Comparison of ENCODE assay signal across 13 cellular contexts in the genomic region with DNA sequence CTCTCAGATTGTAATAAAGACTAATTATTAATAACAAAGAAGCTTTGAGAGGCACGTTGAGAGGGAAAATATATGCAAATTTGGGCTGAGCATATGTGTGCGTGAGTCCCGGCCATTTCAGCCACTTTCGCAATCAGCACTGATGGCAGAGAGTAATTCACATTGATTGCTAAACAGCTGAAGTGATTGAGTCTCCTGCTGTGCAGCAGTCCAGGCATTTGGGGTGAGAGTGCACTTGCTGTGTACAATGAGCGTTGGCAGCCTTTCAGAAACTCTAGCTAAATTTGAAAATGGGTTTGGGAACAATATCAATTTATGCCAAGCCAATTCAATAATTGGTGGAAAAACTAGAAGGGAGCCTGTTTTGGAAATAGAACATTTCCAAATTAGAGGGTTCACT.
DNase-seq lines count a peak whose midpoint lies in the region; ATAC-seq and TF ChIP-seq lines count a peak whose summit lies in the region.
"Had no signal": no experiment of that assay in that cellular context is flagged by ENCODE, and none has a peak within 500 bp of the region (broad histone marks: within the 10 kb centered on the region; RNA-seq: fewer than 3 reads in every experiment).

No MANE protein-coding gene starts in this region.

- TF ChIP-seq CTCF in epithelial cell of esophagus (IDR thresholded peaks at IDR 0.05; ENCODE audit: insufficient read depth, low read depth, low read length, missing control alignments) (no peak), CD14-positive monocyte (IDR thresholded peaks at IDR 0.05) (no peak)

- H3K4me1 Mint-ChIP-seq in CD14-positive monocyte, result peaks cover 4% of the 10 kb centered on the region
- H3K4me1 Mint-ChIP-seq: activated B cell treated with CpG ODN at 0.5 μM for 24 hours had no signal

- peaks cover 0 to 2% (median 0%) of the 10 kb centered on the region in 3 donors for H3K27me3 Mint-ChIP-seq in CD14-positive monocyte (ENCODE audit: low read depth in 3 of 3)

- H3K9me3 Mint-ChIP-seq in CD14-positive monocyte, result no peaks in the 10 kb centered on the region
- H3K9me3 Mint-ChIP-seq: activated B cell treated with CpG ODN at 0.5 μM for 24 hours had no signal

- DNase-seq in NCI-H345 (lab: John Stamatoyannopoulos, UW) (peak; percentile 14), NCI-H345 treated with DMSO at 0.1 percent for 48 hours (lab: John Stamatoyannopoulos, UW; ENCODE audit: unreplicated experiment) (no peak), NCI-H2227 (lab: John Stamatoyannopoulos, UW; ENCODE audit: unreplicated experiment) (peak; percentile 37), epithelial cell of esophagus (ENCODE audit: low read depth) (peak; percentile 46), retina (peak; percentile 55), CD1c-positive myeloid dendritic cell (ENCODE audit: extremely low spot score) (no peak), CD14-positive monocyte (ENCODE audit: low spot score) (no peak)
- DNase-seq: 8988T, activated B cell treated with CpG ODN at 0.5 μM for 24 hours, amygdala, Right ventricle myocardium superior had no signal

- H3K4me3 ChIP-seq in epithelial cell of esophagus (ENCODE audit: low read length), result no peak overlapping the region
- H3K4me3 ChIP-seq: dorsolateral prefrontal cortex had no signal

- H3K27ac Mint-ChIP-seq in CD14-positive monocyte, result peak overlapping the region in 1 of 7 donors; percentile 82
- H3K27ac Mint-ChIP-seq: activated B cell treated with CpG ODN at 0.5 μM for 24 hours had no signal

- no peak overlapping the region for H3K4me3 Mint-ChIP-seq in CD14-positive monocyte
- H3K4me3 Mint-ChIP-seq: activated B cell treated with CpG ODN at 0.5 μM for 24 hours had no signal

- no peak for ATAC-seq in GM19452 (IDR thresholded peaks at IDR 0.05; ENCODE audit: unreplicated experiment)

- intact Hi-C loops in CD14-positive monocyte (cut with micrococcal nuclease), result no loop called here

- no peaks in the 10 kb centered on the region for H3K36me3 Mint-ChIP-seq in CD14-positive monocyte

Comparison
In these comparisons a context has a peak if more than half of its experiments do, and no peak if none do; other contexts are left out.
1. DNase-seq: peak in NCI-H345 (single experiment), NCI-H2227 (single experiment), epithelial cell of esophagus (single experiment) and retina (single experiment); none in NCI-H345 treated with DMSO at 0.1 percent for 48 hours (single experiment), CD1c-positive myeloid dendritic cell (single experiment) and CD14-positive monocyte (single experiment).